8 cellular contexts compared by ENCODE assay signal in genomic region chr2:69830045-69830905, GRCh38. TPM values are rescaled to one million over a fixed set of nuclear protein-coding genes. Genes with fewer than 3 reads are reported as not detected.
DNase-seq lines count a peak whose midpoint lies in the region; ATAC-seq and TF ChIP-seq lines count a peak whose summit lies in the region.

No MANE protein-coding gene starts in this region.

- no peak for TF ChIP-seq CTCF in ascending aorta (IDR thresholded peaks at IDR 0.05)

- DNase-seq in CD1c-positive myeloid dendritic cell (ENCODE audit: extremely low spot score) (peak; percentile 45), SKM-1 (lab: John Stamatoyannopoulos, UW; ENCODE audit: unreplicated experiment) (peak; percentile 43), ascending aorta (ENCODE audit: low spot score in 2 of 2) (peak in 1 of 2 donors; percentile 68), iPS DF 6.9 (ENCODE audit: low read depth, low spot score) (no peak), retina (no peak)

- H3K27ac ChIP-seq in ascending aorta (peak overlapping the region; percentile 91 to 94), iPS DF 6.9 (ENCODE audit: low read length) (no peak overlapping the region)

- H3K27me3 ChIP-seq in ascending aorta: no peaks in the 10 kb centered on the region
- no peaks in the 10 kb centered on the region for H3K27me3 ChIP-seq in iPS DF 6.9 (ENCODE audit: control insufficient read depth, insufficient read depth, low read length)
- no peaks in the 10 kb centered on the region for H3K27me3 ChIP-seq in skeletal muscle satellite cell (ENCODE audit: control insufficient read depth, insufficient read depth, low read length)

- peak overlapping the region; percentile 86 for H3K9ac ChIP-seq in skeletal muscle satellite cell (ENCODE audit: low read depth, low read length)

- WGBS in iPS DF 6.9 (ENCODE audit: insufficient coverage, insufficient read length): no CpG with 5 or more reads among the region's 45 CpGs

- intact Hi-C loops in ascending aorta (cut with DNase I): no loop called here

- peaks cover 0 to 23% of the 10 kb centered on the region in 2 donors for H3K4me1 ChIP-seq in ascending aorta
- H3K4me1 ChIP-seq in iPS DF 6.9 (ENCODE audit: control insufficient read depth, insufficient read depth, low read length): 0 out of 2 replicates have a peak, but pooled peaks cover 1% of the 10 kb centered on the region
- no peaks in the 10 kb centered on the region for H3K4me1 ChIP-seq in skeletal muscle satellite cell (ENCODE audit: control insufficient read depth, insufficient read depth, low read length)

- H3K4me3 ChIP-seq in ascending aorta: peak overlapping the region; percentile 90 to 91
- peak overlapping the region; percentile 99 for H3K4me3 ChIP-seq in iPS DF 6.9 (ENCODE audit: low read length)
- H3K4me3 ChIP-seq in skeletal muscle satellite cell (ENCODE audit: low read length): peak overlapping the region; percentile 85

- no peaks in the 10 kb centered on the region for H3K9me3 ChIP-seq in ascending aorta
- no peaks in the 10 kb centered on the region for H3K9me3 ChIP-seq in iPS DF 6.9 (ENCODE audit: control insufficient read depth, insufficient read depth, low read length)
- H3K9me3 ChIP-seq in skeletal muscle satellite cell (replicated peaks; ENCODE audit: low read length): no peaks in the 10 kb centered on the region

- H3K36me3 ChIP-seq in ascending aorta (peaks cover 0 to 1% of the 10 kb centered on the region in 2 donors), iPS DF 6.9 (ENCODE audit: control insufficient read depth, insufficient read depth, low read length) (no peaks in the 10 kb centered on the region), skeletal muscle satellite cell (ENCODE audit: insufficient read depth, low read length) (no peaks in the 10 kb centered on the region)

- ATAC-seq in GM19455 (IDR thresholded peaks at IDR 0.05; ENCODE audit: unreplicated experiment): peak; percentile 30
- peak; percentile 10 for ATAC-seq in HG03521 (IDR thresholded peaks at IDR 0.05; ENCODE audit: unreplicated experiment)

- H3K4me2 ChIP-seq in skeletal muscle satellite cell (ENCODE audit: low read length): peak overlapping the region; percentile 90

RNA-seq across cellular contexts. Expression of gene GMCL1, which starts 0.8 kb away (rescaled TPM):
- 10.4 TPM for total RNA-seq in ascending aorta
- 3.8 and 3.9 TPM in 2 replicates for total RNA-seq in skeletal muscle satellite cell (2012; rRNA removed)

Comparison
In these comparisons a context has a peak if more than half of its experiments do, and no peak if none do; other contexts are left out.
1. DNase-seq: peak in CD1c-positive myeloid dendritic cell (single experiment) and SKM-1 (single experiment); none in iPS DF 6.9 (single experiment) and retina (single experiment).
2. Peak in every context shown above with its lines, with median percentiles within 50 percentile points of each other: H3K4me3 ChIP-seq.